ENCODE assay signal across 9 cellular contexts in the genomic region with DNA sequence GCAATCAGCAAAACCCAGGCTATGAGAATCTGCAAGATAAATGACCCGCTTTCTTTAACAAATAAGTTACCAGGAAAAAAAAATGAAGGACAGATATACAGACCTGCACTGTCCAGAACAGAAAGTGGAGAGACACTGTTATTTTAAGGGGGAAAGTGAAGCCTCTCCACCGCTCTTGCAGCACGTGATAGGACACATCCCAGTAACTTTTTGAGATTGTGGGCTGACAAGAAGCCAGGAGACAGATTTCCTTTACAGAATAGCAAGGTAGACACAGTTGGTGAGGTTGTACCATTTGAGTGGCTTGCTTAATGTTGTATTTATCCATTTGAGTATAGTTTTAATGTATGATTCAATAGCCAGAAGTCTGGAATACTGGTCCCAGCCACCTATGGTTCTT.
"Had no signal": no experiment of that assay in that cellular context is flagged by ENCODE, and none has a peak within 500 bp of the region (broad histone marks: within the 10 kb centered on the region; RNA-seq: fewer than 3 reads in every experiment).

No MANE protein-coding gene starts in this region.

- H3K9me3 ChIP-seq: HAP-1 had no signal

- H3K27ac Mint-ChIP-seq: GM23338, H9, HFFc6 had no signal

- H3K27ac ChIP-seq: GM23248 had no signal

- H3K9me3 Mint-ChIP-seq: GM23338, H9 had no signal

- ATAC-seq: GM23338, HCT116 had no signal

- H3K36me3 ChIP-seq: HAP-1 had no signal

- DNase-seq: GM23248, GOT3, H7, H9, HCEC 1CT, HFFc6 had no signal

- H3K4me3 ChIP-seq: GM23248, GM23338, HAP-1 had no signal

- H3K4me1 Mint-ChIP-seq: GM23338, H9 had no signal

- H3K4me3 Mint-ChIP-seq: GM23338, H9, HFFc6 had no signal

- H3K4me1 ChIP-seq: HAP-1 had no signal
